In the genomic region with DNA sequence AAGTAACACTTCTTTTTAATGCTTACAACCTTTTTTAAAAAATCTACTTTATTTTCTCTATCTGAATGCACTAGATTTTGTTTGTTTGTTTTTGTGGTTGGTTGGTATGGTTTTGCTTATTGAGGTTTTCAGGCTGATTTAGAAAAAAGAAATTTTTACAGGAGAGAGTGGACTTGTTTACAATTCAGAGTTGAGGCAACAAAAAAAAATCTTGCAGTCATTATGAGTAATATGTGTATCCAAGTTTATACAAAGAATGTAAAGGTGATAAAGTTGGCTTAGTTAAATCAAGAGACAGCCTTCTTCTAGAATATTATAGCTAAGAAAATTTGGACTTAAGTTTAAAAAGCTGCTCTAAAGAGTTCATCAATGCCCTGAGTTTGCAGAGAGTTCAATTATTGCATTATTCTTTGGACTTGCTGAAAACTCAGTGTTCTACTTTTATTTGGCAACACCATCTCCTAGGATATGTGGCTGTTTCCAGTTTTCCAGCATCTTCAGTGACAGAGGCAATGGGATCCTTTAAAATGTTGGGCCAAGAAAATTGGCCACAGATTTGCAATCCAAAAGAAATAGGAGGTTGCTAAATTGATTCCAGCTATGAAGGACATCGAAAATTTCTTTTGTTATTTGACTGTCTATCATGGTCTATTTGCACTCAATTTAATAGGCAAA, we compare ENCODE assay signal across 22 cellular contexts. TPM values are rescaled to one million over a fixed set of nuclear protein-coding genes. Genes with fewer than 3 reads are reported as not detected.
"Had no signal": no experiment of that assay in that cellular context is flagged by ENCODE, and none has a peak within 500 bp of the region (broad histone marks: within the 10 kb centered on the region; RNA-seq: fewer than 3 reads in every experiment).

No MANE protein-coding gene starts in this region.

- H3K9me3 ChIP-seq: colonic mucosa, heart right ventricle, spleen, testis had no signal

- H3K27me3 ChIP-seq: adrenal gland, colonic mucosa, spleen, testis had no signal

- H3K4me3 Mint-ChIP-seq: immature natural killer cell; naive thymus-derived CD8-positive, alpha-beta T cell; stimulated activated memory B cell treated with anti-CD40 and anti-IgM and Interleukin-4, amounts not matched to agents 10 μg/mL and 1 μg/mL and 100 μg/mL, for 72 hours; type B pancreatic cell had no signal

- H3K27me3 Mint-ChIP-seq: stimulated activated memory B cell treated with anti-CD40 and anti-IgM and Interleukin-4, amounts not matched to agents 10 μg/mL and 1 μg/mL and 100 μg/mL, for 72 hours had no signal

- ATAC-seq: naive thymus-derived CD8-positive, alpha-beta T cell; stimulated activated memory B cell treated with anti-CD40 and anti-IgM and Interleukin-4, amounts not matched to agents 10 μg/mL and 1 μg/mL and 100 μg/mL, for 72 hours had no signal

- H3K9me3 Mint-ChIP-seq: type B pancreatic cell had no signal

- DNase-seq: activated CD4-positive, alpha-beta T cell treated with anti-CD3 and anti-CD28 coated beads, Interleukin-2, amount 50 U/mL, for 1 hour; activated CD4-positive, CD25-positive, alpha-beta regulatory T cell treated with anti-CD3 and anti-CD28 coated beads, Interleukin-2, amount 50 U/mL, for 72 hours; activated CD8-positive, alpha-beta memory T cell treated with anti-CD3 and anti-CD28 coated beads, Interleukin-2, amount 50 U/mL, for 4 hours; activated effector memory CD4-positive, alpha-beta T cell treated with Interleukin-2 at 50 U/mL for 16 hours; activated naive CD4-positive, alpha-beta T cell treated with anti-CD3 and anti-CD28 coated beads, Interleukin-2, amount 50 U/mL, for 16 hours; activated T-cell treated with anti-CD3 and anti-CD28 coated beads, Interleukin-2, amount 50 U/mL, for 48 hours; adrenal gland; colonic mucosa; erythroblast; foreskin melanocyte; heart right ventricle; immature natural killer cell; mesendoderm; naive thymus-derived CD8-positive, alpha-beta T cell; spleen; stimulated activated CD4-positive, alpha-beta T cell treated with anti-CD3 and anti-CD28 coated beads, Interleukin-4, amount 100 ng/mL, for 4 hours; T1000; testis had no signal

- H3K4me3 ChIP-seq: adrenal gland, colonic mucosa, heart right ventricle, spleen, testis had no signal

- H3K4me1 ChIP-seq: adrenal gland, colonic mucosa, heart right ventricle, spleen, testis had no signal

- H3K36me3 Mint-ChIP-seq: immature natural killer cell; naive thymus-derived CD8-positive, alpha-beta T cell; stimulated activated memory B cell treated with anti-CD40 and anti-IgM and Interleukin-4, amounts not matched to agents 10 μg/mL and 1 μg/mL and 100 μg/mL, for 72 hours; type B pancreatic cell had no signal

- H3K4me1 Mint-ChIP-seq: immature natural killer cell; naive thymus-derived CD8-positive, alpha-beta T cell; stimulated activated memory B cell treated with anti-CD40 and anti-IgM and Interleukin-4, amounts not matched to agents 10 μg/mL and 1 μg/mL and 100 μg/mL, for 72 hours had no signal

- H3K27ac Mint-ChIP-seq: immature natural killer cell; naive thymus-derived CD8-positive, alpha-beta T cell; stimulated activated memory B cell treated with anti-CD40 and anti-IgM and Interleukin-4, amounts not matched to agents 10 μg/mL and 1 μg/mL and 100 μg/mL, for 72 hours; type B pancreatic cell had no signal

- H3K36me3 ChIP-seq: adrenal gland, colonic mucosa, heart right ventricle, spleen had no signal

RNA-seq across cellular contexts. Expression of gene STK32A, which starts 10.7 kb away (rescaled TPM):
- total RNA-seq: naive thymus-derived CD8-positive, alpha-beta T cell; osteocyte; T-helper 1 cell treated with Interleukin-12 subunit alpha and Interleukin-12 subunit beta and Interleukin-4 antibody, amounts not matched to agents 30 ng/mL and 1 ng/mL, for 36 hours had no signal
